Comparison of ENCODE assay signal across 1 cellular context in the genomic region with DNA sequence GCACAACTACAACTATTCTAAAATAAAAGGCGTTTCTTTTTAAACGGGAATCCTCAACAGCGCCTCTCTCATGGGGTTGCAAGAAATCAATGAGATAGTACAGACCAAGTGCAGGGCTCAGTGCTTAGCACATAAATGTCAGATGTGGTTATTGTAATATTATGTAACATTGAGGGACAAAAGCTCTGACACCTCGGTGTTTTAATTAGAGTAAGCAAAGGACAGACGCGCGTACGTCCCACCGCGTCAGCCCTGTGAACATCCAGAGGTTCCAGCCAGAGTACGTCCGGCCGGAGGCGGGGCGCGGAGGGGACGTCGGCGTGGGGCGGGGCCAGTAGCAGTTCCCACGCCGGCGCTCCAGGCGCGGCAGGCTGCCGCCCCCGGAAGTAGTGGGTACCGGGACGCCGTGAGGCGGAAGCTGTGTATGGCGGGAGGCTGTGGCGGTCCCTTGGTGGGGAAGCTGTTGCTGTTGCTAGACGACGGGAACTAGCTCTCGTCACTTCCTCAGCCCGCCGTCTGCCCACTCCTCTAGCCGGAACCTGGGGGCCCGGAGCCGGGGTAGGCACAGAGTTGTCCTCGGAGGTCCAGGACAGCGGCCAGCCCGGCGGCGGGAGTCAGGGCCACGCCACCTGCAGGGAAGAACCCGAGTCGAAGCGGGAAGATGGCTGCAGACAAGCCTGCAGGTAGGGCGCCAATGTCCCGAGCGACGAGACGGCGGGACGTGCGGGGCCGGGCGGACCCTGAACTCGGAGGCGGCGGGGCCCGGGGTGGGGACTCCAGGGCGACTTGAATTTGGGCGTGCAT.
TF ChIP-seq lines count a peak whose summit lies in the region.

Gene CNOT10, plus strand, starts transcription at position 389 of the 804 bp plus-strand sequence. Its CDS starts 273 bp downstream, at position 662.

TF ChIP-seq in GM12878, 131 proteins besides CTCF, POLR2A, EP300 and RAD21 (continued from another document and continues in another):
- TF ChIP-seq, protein P1, sequence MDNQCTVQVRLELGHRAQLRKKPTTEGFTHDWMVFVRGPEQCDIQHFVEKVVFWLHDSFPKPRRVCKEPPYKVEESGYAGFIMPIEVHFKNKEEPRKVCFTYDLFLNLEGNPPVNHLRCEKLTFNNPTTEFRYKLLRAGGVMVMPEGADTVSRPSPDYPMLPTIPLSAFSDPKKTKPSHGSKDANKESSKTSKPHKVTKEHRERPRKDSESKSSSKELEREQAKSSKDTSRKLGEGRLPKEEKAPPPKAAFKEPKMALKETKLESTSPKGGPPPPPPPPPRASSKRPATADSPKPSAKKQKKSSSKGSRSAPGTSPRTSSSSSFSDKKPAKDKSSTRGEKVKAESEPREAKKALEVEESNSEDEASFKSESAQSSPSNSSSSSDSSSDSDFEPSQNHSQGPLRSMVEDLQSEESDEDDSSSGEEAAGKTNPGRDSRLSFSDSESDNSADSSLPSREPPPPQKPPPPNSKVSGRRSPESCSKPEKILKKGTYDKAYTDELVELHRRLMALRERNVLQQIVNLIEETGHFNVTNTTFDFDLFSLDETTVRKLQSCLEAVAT (IDR thresholded peaks at IDR 0.05): peak; percentile 22; the same call in 1 of the 2 replicates
- TF ChIP-seq GABPA (IDR thresholded peaks at IDR 0.05; ENCODE audit: low read depth) (peak; percentile 89), BCL11A (IDR thresholded peaks at IDR 0.05; ENCODE audit: low read depth, low read length) (no peak), CBFB (IDR thresholded peaks at IDR 0.05; ENCODE audit: low read depth) (0 out of 2 replicates have a peak, but pooled peaks have one; percentile 33), ZBED1 (IDR thresholded peaks at IDR 0.05; ENCODE audit: borderline replicate concordance) (no peak), ZZZ3 (IDR thresholded peaks at IDR 0.05; ENCODE audit: control insufficient read depth, insufficient read length, low read depth) (no peak), MTA2 (IDR thresholded peaks at IDR 0.05; ENCODE audit: low read depth) (peak; percentile 39; the same call in 1 of the 2 replicates), TCF12 (IDR thresholded peaks at IDR 0.05; ENCODE audit: low read depth, low read length) (no peak), CREM (IDR thresholded peaks at IDR 0.05; ENCODE audit: low read depth) (peak; percentile 56; the same call in 1 of the 2 replicates), TARDBP (IDR thresholded peaks at IDR 0.05; ENCODE audit: borderline replicate concordance) (no peak), PBX3 (IDR thresholded peaks at IDR 0.05; ENCODE audit: insufficient replicate concordance, low read depth, low read length) (no peak), MXI1 (IDR thresholded peaks at IDR 0.05; ENCODE audit: low read depth, low read length) (peak; percentile 92), BMI1 (IDR thresholded peaks at IDR 0.05; ENCODE audit: borderline replicate concordance) (no peak; the same call in 1 of the 2 replicates), BACH1 (IDR thresholded peaks at IDR 0.05; ENCODE audit: borderline replicate concordance) (peak; percentile 43; the same call in 1 of the 2 replicates), SUZ12 (IDR thresholded peaks at IDR 0.05; ENCODE audit: unreplicated experiment) (no peak), TCF3 (IDR thresholded peaks at IDR 0.05; ENCODE audit: borderline replicate concordance, insufficient read depth, low read depth, low read length) (no peak), ZNF592 (IDR thresholded peaks at IDR 0.05) (no peak), HSF1 (IDR thresholded peaks at IDR 0.05; ENCODE audit: low read depth, low read length) (no peak), KLF5 (IDR thresholded peaks at IDR 0.05; ENCODE audit: partially characterized antibody) (peak; percentile 99), JUNB (IDR thresholded peaks at IDR 0.05) (no peak), ZNF24 (IDR thresholded peaks at IDR 0.05) (no peak), ZNF207 (IDR thresholded peaks at IDR 0.05; ENCODE audit: borderline replicate concordance) (peak; percentile 92; the same call in 1 of the 2 replicates), RAD51 (IDR thresholded peaks at IDR 0.05) (no peak), NR2C1 (IDR thresholded peaks at IDR 0.05) (peak; percentile 82), POLR2AphosphoS2 (IDR thresholded peaks at IDR 0.05; ENCODE audit: low read depth, low read length) (no peak), CHD4 (IDR thresholded peaks at IDR 0.05) (no peak), LARP7 (IDR thresholded peaks at IDR 0.05) (peak; percentile 87), STAT3 (IDR thresholded peaks at IDR 0.05; ENCODE audit: low read depth, low read length) (peak; percentile 57; the same call in 1 of the 2 replicates), MAX (IDR thresholded peaks at IDR 0.05; ENCODE audit: low read depth, low read length) (peak; percentile 84), YY1 (IDR thresholded peaks at IDR 0.05; ENCODE audit: low read depth, low read length) (no peak; the same call in none of the 2 replicates), USF1 (IDR thresholded peaks at IDR 0.05; ENCODE audit: borderline replicate concordance, extremely low read length, insufficient read depth, low read depth, low read length) (no peak), FOS (IDR thresholded peaks at IDR 0.05; ENCODE audit: borderline replicate concordance, extremely low read depth, insufficient read length) (no peak), CEBPB (IDR thresholded peaks at IDR 0.05; ENCODE audit: borderline replicate concordance in 1 of 2, low read depth in 2 of 2, low read length in 2 of 2) (no peak)
- TF ChIP-seq, protein P2, sequence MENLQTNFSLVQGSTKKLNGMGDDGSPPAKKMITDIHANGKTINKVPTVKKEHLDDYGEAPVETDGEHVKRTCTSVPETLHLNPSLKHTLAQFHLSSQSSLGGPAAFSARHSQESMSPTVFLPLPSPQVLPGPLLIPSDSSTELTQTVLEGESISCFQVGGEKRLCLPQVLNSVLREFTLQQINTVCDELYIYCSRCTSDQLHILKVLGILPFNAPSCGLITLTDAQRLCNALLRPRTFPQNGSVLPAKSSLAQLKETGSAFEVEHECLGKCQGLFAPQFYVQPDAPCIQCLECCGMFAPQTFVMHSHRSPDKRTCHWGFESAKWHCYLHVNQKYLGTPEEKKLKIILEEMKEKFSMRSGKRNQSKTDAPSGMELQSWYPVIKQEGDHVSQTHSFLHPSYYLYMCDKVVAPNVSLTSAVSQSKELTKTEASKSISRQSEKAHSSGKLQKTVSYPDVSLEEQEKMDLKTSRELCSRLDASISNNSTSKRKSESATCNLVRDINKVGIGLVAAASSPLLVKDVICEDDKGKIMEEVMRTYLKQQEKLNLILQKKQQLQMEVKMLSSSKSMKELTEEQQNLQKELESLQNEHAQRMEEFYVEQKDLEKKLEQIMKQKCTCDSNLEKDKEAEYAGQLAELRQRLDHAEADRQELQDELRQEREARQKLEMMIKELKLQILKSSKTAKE (IDR thresholded peaks at IDR 0.05; ENCODE audit: low read depth, poor library complexity, severe bottlenecking): peak; percentile 95
- TF ChIP-seq, protein P3, sequence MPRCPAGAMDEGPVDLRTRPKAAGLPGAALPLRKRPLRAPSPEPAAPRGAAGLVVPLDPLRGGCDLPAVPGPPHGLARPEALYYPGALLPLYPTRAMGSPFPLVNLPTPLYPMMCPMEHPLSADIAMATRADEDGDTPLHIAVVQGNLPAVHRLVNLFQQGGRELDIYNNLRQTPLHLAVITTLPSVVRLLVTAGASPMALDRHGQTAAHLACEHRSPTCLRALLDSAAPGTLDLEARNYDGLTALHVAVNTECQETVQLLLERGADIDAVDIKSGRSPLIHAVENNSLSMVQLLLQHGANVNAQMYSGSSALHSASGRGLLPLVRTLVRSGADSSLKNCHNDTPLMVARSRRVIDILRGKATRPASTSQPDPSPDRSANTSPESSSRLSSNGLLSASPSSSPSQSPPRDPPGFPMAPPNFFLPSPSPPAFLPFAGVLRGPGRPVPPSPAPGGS (IDR thresholded peaks at IDR 0.05; ENCODE audit: borderline replicate concordance, insufficient read depth, low read depth, low read length, poor library complexity, severe bottlenecking): peak; percentile 25
- TF ChIP-seq, protein P4, sequence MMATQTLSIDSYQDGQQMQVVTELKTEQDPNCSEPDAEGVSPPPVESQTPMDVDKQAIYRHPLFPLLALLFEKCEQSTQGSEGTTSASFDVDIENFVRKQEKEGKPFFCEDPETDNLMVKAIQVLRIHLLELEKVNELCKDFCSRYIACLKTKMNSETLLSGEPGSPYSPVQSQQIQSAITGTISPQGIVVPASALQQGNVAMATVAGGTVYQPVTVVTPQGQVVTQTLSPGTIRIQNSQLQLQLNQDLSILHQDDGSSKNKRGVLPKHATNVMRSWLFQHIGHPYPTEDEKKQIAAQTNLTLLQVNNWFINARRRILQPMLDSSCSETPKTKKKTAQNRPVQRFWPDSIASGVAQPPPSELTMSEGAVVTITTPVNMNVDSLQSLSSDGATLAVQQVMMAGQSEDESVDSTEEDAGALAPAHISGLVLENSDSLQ (IDR thresholded peaks at IDR 0.05): peak; percentile 62; the same call in 1 of the 2 replicates
